ENCODE assay signal across 8 cellular contexts in genomic region chr12:54398995-54399793, GRCh38. TPM values are rescaled to one million over a fixed set of nuclear protein-coding genes. Genes with fewer than 3 reads are reported as not detected.
DNase-seq lines count a peak whose midpoint lies in the region; ATAC-seq and TF ChIP-seq lines count a peak whose summit lies in the region.

No MANE protein-coding gene starts in this region.

- no peak overlapping the region for H2AFZ ChIP-seq in OCI-LY3 (ENCODE audit: low read depth, low read length)

- H3K27me3 ChIP-seq in AG04450 (ENCODE audit: control insufficient read depth, insufficient read depth, low read length) (no peaks in the 10 kb centered on the region), OCI-LY3 (ENCODE audit: low read depth, low read length) (no peaks in the 10 kb centered on the region)

- CTCF ChIA-PET in AG04450 (lab: Charles Lee), result interaction anchor here (0.5 to 11.8 kb wide), 41 partner anchors 9 to 537 kb away, joined by 3 to 415 read pairs (median 5); partner anchors contain the start of genes ITGA5 and ZNF385A

- DNase-seq in AG04450 (ENCODE audit: low read depth, low spot score) (peak; percentile 61), HS-5 (ENCODE audit: low read depth) (peak; percentile 61), epithelial cell of esophagus (ENCODE audit: low read depth) (peak; percentile 83), naive B cell (peak; percentile 81)
- peak; percentile 68 for DNase-seq in activated CD8-positive, alpha-beta memory T cell treated with anti-CD3 and anti-CD28 coated beads, Interleukin-2, amount 50 U/mL, for 1 hour (ENCODE audit: extremely low read depth)
- DNase-seq in stimulated activated CD8-positive, alpha-beta memory T cell treated with anti-CD3 and anti-CD28 coated beads, Interleukin-7, amount 100 ng/mL, for 4 hours (ENCODE audit: low read depth in 2 of 2), result peak; percentile 65 to 80

- no peak overlapping the region for H3K4me3 Mint-ChIP-seq in naive B cell

- 0 out of 2 replicates have a peak, but pooled peaks cover 2% of the 10 kb centered on the region for H3K4me1 ChIP-seq in OCI-LY3 (ENCODE audit: low read length)

- H3K9ac ChIP-seq in OCI-LY3 (ENCODE audit: low read length), result no peak overlapping the region

- H3K4me2 ChIP-seq in OCI-LY3 (ENCODE audit: low read length), result no peak overlapping the region

- peaks cover 5 to 7% (median 7%) of the 10 kb centered on the region in 3 donors for H3K4me1 Mint-ChIP-seq in naive B cell

- ATAC-seq in GM18909 (IDR thresholded peaks at IDR 0.05; ENCODE audit: poor library complexity, unreplicated experiment) (peak; percentile 82), naive B cell (ENCODE audit: low read depth in 2 of 2) (peak; percentile 93 to 98)

- no peaks in the 10 kb centered on the region for H4K20me1 ChIP-seq in OCI-LY3 (ENCODE audit: insufficient read depth, low read length)

- peaks cover 0 to 5% of the 10 kb centered on the region in 2 donors for H3K36me3 Mint-ChIP-seq in naive B cell

- TF ChIP-seq CTCF in AG04450 (IDR thresholded peaks at IDR 0.05; ENCODE audit: low read depth, low read length) (peak; percentile 100), OCI-LY3 (IDR thresholded peaks at IDR 0.05; ENCODE audit: low read depth, low read length) (peak; percentile 98), epithelial cell of esophagus (IDR thresholded peaks at IDR 0.05; ENCODE audit: insufficient read depth, low read depth, low read length, missing control alignments) (peak; percentile 100)

- no peaks in the 10 kb centered on the region for H3K36me3 ChIP-seq in OCI-LY3 (replicated peaks; ENCODE audit: low read depth, low read length)

- no peaks in the 10 kb centered on the region for H3K9me3 Mint-ChIP-seq in naive B cell

- H3K79me2 ChIP-seq in OCI-LY3 (ENCODE audit: low read length), result no peaks in the 10 kb centered on the region

- H3K4me3 ChIP-seq in AG04450 (ENCODE audit: low read depth, low read length) (no peak overlapping the region), OCI-LY3 (ENCODE audit: low read length) (no peak overlapping the region), epithelial cell of esophagus (ENCODE audit: low read length) (no peak overlapping the region)

- no peaks in the 10 kb centered on the region for H3K27me3 Mint-ChIP-seq in naive B cell

- H3K27ac Mint-ChIP-seq in naive B cell, result no peak overlapping the region

- H3K9me3 ChIP-seq in AG04450 (ENCODE audit: control insufficient read depth, insufficient read depth, low read length), result no peaks in the 10 kb centered on the region
- no peaks in the 10 kb centered on the region for H3K9me3 ChIP-seq in OCI-LY3 (ENCODE audit: insufficient read depth, low read length)

- H3K27ac ChIP-seq in AG04450 (ENCODE audit: low read depth, low read length) (no peak overlapping the region), OCI-LY3 (ENCODE audit: low read length) (no peak overlapping the region)

- POLR2A ChIA-PET in AG04450 (lab: Yijun Ruan, JAX), result interaction anchor here (0.7 to 1.7 kb wide), 5 partner anchors 12 to 40 kb away, joined by 4 to 15 read pairs (median 4); no protein-coding TSS in a partner anchor

RNA-seq across cellular contexts. Expression of gene ZNF385A, which starts 14.7 kb away (rescaled TPM):
- polyA plus RNA-seq in AG04450 (2011; rRNA removed), result 1.5 and 2.8 TPM in 2 replicates
- polyA minus RNA-seq in AG04450 (2011; rRNA and poly(A)+ RNA removed), result 2.9 and 3.1 TPM in 2 replicates
- polyA plus RNA-seq in naive B cell (ENCODE audit: low read depth in 6 of 6), result 10 to 100 TPM in 3 of 6 donors, 1 to 10 TPM in 3; 6.1 to 18.2 (median 10.5) TPM

RNA-seq across cellular contexts. Expression of gene ITGA5, which starts 19.9 kb away (rescaled TPM):
- 160 and 185 TPM in 2 replicates for polyA plus RNA-seq in AG04450 (2011; rRNA removed)
- 241 and 280 TPM in 2 replicates for polyA minus RNA-seq in AG04450 (2011; rRNA and poly(A)+ RNA removed)
- 1 to 10 TPM in 5 of 6 donors, not detected in 1; 1.7 to 4.6 (median 2.3) TPM for polyA plus RNA-seq in naive B cell (ENCODE audit: low read depth in 6 of 6)

RNA-seq across cellular contexts. Expression of gene GPR84, which starts 34.9 kb away (rescaled TPM):
- polyA plus RNA-seq in AG04450 (2011; rRNA removed), result not detected in 2 replicates
- not detected in 2 replicates for polyA minus RNA-seq in AG04450 (2011; rRNA and poly(A)+ RNA removed)
- polyA plus RNA-seq in naive B cell (ENCODE audit: low read depth in 6 of 6), result not detected

Comparison
In these comparisons a context has a peak if more than half of its experiments do, and no peak if none do; other contexts are left out.
1. RNA of gene ITGA5, which starts 19.9 kb away (polyA plus RNA-seq): 160 to 185 TPM in AG04450; 1.7 to 4.6 TPM in naive B cell; every median in the first group is over 10 times any median in the second.
2. Peak in every context shown above with its lines, with median percentiles within 50 percentile points of each other: DNase-seq and CTCF ChIP-seq.